Comparison of ENCODE assay signal across 1 cellular context in the genomic region with DNA sequence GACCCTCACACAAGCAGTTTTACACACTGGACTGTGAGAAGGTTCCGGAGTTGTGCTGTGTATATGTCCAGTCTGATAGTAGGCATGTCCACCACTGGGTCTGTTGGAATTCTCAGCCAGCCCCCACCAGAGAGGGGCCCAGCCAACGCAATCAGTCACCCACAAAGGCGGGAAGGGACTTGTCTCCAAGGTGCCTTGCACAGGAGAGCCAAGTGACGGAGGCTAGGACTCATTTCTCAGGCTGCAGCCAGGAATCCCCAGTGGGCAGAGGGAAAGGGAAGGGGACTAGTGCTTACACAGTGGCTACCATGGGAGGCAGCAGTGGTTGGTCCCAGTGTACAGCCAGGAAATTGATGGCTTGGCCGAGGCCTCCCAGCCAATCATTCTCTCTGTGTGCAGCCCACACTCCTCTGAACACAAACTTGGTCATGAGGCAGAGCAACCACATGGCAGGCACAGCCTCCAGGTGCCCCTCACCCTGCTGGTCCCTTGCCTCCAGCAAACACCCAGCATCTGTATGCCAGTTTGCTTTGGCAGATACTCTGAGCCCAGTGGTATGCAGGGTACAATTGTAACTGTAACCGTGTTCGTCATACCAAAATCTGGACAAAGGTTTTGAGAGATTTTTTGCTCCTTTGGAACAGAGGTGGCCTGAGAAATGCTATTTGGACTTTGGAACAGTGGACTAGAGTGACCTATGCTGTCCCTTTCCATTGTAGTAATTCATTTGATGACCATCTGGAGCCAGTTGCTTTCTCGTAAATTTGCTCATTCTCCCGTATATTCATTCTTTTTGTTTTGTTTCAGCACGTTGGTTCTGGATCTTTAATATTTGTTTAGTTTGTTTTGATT.
A peak's percentile ranks its signal among the peaks of the same experiment; 100 is the strongest.
TF ChIP-seq lines count a peak whose summit lies in the region.

No MANE protein-coding gene starts in this region.

TF ChIP-seq in HepG2, 621 proteins besides CTCF, POLR2A, EP300 and RAD21 (continued from another document and continues in another):
- TF ChIP-seq, protein P1, sequence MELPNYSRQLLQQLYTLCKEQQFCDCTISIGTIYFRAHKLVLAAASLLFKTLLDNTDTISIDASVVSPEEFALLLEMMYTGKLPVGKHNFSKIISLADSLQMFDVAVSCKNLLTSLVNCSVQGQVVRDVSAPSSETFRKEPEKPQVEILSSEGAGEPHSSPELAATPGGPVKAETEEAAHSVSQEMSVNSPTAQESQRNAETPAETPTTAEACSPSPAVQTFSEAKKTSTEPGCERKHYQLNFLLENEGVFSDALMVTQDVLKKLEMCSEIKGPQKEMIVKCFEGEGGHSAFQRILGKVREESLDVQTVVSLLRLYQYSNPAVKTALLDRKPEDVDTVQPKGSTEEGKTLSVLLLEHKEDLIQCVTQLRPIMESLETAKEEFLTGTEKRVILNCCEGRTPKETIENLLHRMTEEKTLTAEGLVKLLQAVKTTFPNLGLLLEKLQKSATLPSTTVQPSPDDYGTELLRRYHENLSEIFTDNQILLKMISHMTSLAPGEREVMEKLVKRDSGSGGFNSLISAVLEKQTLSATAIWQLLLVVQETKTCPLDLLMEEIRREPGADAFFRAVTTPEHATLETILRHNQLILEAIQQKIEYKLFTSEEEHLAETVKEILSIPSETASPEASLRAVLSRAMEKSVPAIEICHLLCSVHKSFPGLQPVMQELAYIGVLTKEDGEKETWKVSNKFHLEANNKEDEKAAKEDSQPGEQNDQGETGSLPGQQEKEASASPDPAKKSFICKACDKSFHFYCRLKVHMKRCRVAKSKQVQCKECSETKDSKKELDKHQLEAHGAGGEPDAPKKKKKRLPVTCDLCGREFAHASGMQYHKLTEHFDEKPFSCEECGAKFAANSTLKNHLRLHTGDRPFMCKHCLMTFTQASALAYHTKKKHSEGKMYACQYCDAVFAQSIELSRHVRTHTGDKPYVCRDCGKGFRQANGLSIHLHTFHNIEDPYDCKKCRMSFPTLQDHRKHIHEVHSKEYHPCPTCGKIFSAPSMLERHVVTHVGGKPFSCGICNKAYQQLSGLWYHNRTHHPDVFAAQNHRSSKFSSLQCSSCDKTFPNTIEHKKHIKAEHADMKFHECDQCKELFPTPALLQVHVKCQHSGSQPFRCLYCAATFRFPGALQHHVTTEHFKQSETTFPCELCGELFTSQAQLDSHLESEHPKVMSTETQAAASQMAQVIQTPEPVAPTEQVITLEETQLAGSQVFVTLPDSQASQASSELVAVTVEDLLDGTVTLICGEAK (IDR thresholded peaks at IDR 0.05), result no peak
- TF ChIP-seq, protein P1 (CRISPR knock-in tag; IDR thresholded peaks at IDR 0.05), result peak; percentile 47; the same call in 1 of the 2 replicates
- peak; percentile 55 for TF ChIP-seq ZKSCAN8 (CRISPR knock-in tag; IDR thresholded peaks at IDR 0.05; ENCODE audit: borderline replicate concordance)
- no peak for TF ChIP-seq U2AF1 (optimal IDR thresholded peaks at IDR 0.05; ENCODE audit: low read depth, low read length)
- TF ChIP-seq ZNF839 (CRISPR knock-in tag; IDR thresholded peaks at IDR 0.05; ENCODE audit: borderline replicate concordance), result no peak
- TF ChIP-seq U2AF2 (IDR thresholded peaks at IDR 0.05; ENCODE audit: low read depth, low read length), result no peak
- TF ChIP-seq, protein P2, sequence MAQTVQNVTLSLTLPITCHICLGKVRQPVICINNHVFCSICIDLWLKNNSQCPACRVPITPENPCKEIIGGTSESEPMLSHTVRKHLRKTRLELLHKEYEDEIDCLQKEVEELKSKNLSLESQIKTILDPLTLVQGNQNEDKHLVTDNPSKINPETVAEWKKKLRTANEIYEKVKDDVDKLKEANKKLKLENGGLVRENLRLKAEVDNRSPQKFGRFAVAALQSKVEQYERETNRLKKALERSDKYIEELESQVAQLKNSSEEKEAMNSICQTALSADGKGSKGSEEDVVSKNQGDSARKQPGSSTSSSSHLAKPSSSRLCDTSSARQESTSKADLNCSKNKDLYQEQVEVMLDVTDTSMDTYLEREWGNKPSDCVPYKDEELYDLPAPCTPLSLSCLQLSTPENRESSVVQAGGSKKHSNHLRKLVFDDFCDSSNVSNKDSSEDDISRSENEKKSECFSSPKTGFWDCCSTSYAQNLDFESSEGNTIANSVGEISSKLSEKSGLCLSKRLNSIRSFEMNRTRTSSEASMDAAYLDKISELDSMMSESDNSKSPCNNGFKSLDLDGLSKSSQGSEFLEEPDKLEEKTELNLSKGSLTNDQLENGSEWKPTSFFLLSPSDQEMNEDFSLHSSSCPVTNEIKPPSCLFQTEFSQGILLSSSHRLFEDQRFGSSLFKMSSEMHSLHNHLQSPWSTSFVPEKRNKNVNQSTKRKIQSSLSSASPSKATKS (CRISPR knock-in tag; IDR thresholded peaks at IDR 0.05), result no peak
- TF ChIP-seq CEBPB (IDR thresholded peaks at IDR 0.05; ENCODE audit: borderline replicate concordance, low read depth, low read length), result no peak
- TF ChIP-seq XBP1 (CRISPR knock-in tag; IDR thresholded peaks at IDR 0.05), result no peak
- no peak for TF ChIP-seq ZBTB21 (CRISPR knock-in tag; IDR thresholded peaks at IDR 0.05)
- no peak for TF ChIP-seq ZKSCAN5 (CRISPR knock-in tag; IDR thresholded peaks at IDR 0.05)
- peak; percentile 88; the same call in 1 of the 2 replicates for TF ChIP-seq SP140L (CRISPR knock-in tag; IDR thresholded peaks at IDR 0.05; ENCODE audit: borderline replicate concordance)
- TF ChIP-seq ZBTB3 (CRISPR knock-in tag; IDR thresholded peaks at IDR 0.05; ENCODE audit: borderline replicate concordance, low read depth), result peak; percentile 75; the same call in 1 of the 2 replicates
- TF ChIP-seq MTA1 (CRISPR knock-in tag; IDR thresholded peaks at IDR 0.05; ENCODE audit: borderline replicate concordance), result peak; percentile 79; the same call in 1 of the 2 replicates
- no peak for TF ChIP-seq HDAC6 (IDR thresholded peaks at IDR 0.05; ENCODE audit: low read depth, low read length)
- TF ChIP-seq ZNF878 (CRISPR knock-in tag; IDR thresholded peaks at IDR 0.05), result 0 out of 2 replicates have a peak, but pooled peaks have one; percentile 63
- no peak; the same call in 1 of the 2 replicates for TF ChIP-seq ETV6 (CRISPR knock-in tag; conservative IDR thresholded peaks at IDR 0.05)
- TF ChIP-seq RFX5 (IDR thresholded peaks at IDR 0.05; ENCODE audit: low read depth, low read length), result 0 out of 2 replicates have a peak, but pooled peaks have one; percentile 27
- TF ChIP-seq, protein P3, sequence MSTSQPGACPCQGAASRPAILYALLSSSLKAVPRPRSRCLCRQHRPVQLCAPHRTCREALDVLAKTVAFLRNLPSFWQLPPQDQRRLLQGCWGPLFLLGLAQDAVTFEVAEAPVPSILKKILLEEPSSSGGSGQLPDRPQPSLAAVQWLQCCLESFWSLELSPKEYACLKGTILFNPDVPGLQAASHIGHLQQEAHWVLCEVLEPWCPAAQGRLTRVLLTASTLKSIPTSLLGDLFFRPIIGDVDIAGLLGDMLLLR (CRISPR knock-in tag; IDR thresholded peaks at IDR 0.05), result no peak
- peak; percentile 66 for TF ChIP-seq FOXO1 (CRISPR knock-in tag; IDR thresholded peaks at IDR 0.05)
- no peak for TF ChIP-seq ZNF570 (CRISPR knock-in tag; IDR thresholded peaks at IDR 0.05; ENCODE audit: borderline replicate concordance)
- TF ChIP-seq, protein P4, sequence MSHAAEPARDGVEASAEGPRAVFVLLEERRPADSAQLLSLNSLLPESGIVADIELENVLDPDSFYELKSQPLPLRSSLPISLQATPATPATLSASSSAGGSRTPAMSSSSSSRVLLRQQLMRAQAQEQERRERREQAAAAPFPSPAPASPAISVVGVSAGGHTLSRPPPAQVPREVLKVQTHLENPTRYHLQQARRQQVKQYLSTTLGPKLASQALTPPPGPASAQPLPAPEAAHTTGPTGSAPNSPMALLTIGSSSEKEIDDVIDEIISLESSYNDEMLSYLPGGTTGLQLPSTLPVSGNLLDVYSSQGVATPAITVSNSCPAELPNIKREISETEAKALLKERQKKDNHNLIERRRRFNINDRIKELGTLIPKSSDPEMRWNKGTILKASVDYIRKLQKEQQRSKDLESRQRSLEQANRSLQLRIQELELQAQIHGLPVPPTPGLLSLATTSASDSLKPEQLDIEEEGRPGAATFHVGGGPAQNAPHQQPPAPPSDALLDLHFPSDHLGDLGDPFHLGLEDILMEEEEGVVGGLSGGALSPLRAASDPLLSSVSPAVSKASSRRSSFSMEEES (CRISPR knock-in tag; IDR thresholded peaks at IDR 0.05), result peak; percentile 95
- peak; percentile 80; the same call in 1 of the 2 replicates for TF ChIP-seq ZNF3 (CRISPR knock-in tag; IDR thresholded peaks at IDR 0.05)
- peak; percentile 81 for TF ChIP-seq HMG20A (CRISPR knock-in tag; IDR thresholded peaks at IDR 0.05; ENCODE audit: borderline replicate concordance)
- no peak for TF ChIP-seq ZNF556 (CRISPR knock-in tag; IDR thresholded peaks at IDR 0.05; ENCODE audit: borderline replicate concordance)
- TF ChIP-seq NR2F6 (IDR thresholded peaks at IDR 0.05), result peak; percentile 82
- TF ChIP-seq NR2F6 (CRISPR knock-in tag; IDR thresholded peaks at IDR 0.05), result peak; percentile 72
- peak; percentile 63; the same call in 1 of the 2 replicates for TF ChIP-seq KDM5A (IDR thresholded peaks at IDR 0.05; ENCODE audit: borderline replicate concordance, low read length)
- 0 out of 2 replicates have a peak, but pooled peaks have one; percentile 75 for TF ChIP-seq ZNF557 (CRISPR knock-in tag; IDR thresholded peaks at IDR 0.05)
- peak; percentile 68; the same call in 1 of the 2 replicates for TF ChIP-seq ZNF772 (CRISPR knock-in tag; IDR thresholded peaks at IDR 0.05)
- TF ChIP-seq, protein P5, sequence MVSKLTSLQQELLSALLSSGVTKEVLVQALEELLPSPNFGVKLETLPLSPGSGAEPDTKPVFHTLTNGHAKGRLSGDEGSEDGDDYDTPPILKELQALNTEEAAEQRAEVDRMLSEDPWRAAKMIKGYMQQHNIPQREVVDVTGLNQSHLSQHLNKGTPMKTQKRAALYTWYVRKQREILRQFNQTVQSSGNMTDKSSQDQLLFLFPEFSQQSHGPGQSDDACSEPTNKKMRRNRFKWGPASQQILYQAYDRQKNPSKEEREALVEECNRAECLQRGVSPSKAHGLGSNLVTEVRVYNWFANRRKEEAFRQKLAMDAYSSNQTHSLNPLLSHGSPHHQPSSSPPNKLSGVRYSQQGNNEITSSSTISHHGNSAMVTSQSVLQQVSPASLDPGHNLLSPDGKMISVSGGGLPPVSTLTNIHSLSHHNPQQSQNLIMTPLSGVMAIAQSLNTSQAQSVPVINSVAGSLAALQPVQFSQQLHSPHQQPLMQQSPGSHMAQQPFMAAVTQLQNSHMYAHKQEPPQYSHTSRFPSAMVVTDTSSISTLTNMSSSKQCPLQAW (CRISPR knock-in tag; IDR thresholded peaks at IDR 0.05), result peak; percentile 86
- TF ChIP-seq, protein P6, sequence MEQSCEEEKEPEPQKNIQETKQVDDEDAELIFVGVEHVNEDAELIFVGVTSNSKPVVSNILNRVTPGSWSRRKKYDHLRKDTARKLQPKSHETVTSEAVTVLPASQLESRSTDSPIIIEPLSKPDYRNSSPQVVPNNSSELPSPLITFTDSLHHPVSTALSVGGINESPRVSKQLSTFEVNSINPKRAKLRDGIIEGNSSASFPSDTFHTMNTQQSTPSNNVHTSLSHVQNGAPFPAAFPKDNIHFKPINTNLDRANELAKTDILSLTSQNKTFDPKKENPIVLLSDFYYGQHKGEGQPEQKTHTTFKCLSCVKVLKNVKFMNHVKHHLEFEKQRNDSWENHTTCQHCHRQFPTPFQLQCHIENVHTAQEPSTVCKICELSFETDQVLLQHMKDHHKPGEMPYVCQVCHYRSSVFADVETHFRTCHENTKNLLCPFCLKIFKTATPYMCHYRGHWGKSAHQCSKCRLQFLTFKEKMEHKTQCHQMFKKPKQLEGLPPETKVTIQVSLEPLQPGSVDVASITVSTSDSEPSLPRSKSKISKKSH (CRISPR knock-in tag; IDR thresholded peaks at IDR 0.05; ENCODE audit: borderline replicate concordance), result peak; percentile 85; the same call in 1 of the 2 replicates
- TF ChIP-seq, protein P7, sequence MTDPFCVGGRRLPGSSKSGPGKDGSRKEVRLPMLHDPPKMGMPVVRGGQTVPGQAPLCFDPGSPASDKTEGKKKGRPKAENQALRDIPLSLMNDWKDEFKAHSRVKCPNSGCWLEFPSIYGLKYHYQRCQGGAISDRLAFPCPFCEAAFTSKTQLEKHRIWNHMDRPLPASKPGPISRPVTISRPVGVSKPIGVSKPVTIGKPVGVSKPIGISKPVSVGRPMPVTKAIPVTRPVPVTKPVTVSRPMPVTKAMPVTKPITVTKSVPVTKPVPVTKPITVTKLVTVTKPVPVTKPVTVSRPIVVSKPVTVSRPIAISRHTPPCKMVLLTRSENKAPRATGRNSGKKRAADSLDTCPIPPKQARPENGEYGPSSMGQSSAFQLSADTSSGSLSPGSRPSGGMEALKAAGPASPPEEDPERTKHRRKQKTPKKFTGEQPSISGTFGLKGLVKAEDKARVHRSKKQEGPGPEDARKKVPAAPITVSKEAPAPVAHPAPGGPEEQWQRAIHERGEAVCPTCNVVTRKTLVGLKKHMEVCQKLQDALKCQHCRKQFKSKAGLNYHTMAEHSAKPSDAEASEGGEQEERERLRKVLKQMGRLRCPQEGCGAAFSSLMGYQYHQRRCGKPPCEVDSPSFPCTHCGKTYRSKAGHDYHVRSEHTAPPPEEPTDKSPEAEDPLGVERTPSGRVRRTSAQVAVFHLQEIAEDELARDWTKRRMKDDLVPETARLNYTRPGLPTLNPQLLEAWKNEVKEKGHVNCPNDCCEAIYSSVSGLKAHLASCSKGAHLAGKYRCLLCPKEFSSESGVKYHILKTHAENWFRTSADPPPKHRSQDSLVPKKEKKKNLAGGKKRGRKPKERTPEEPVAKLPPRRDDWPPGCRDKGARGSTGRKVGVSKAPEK (CRISPR knock-in tag; IDR thresholded peaks at IDR 0.05; ENCODE audit: borderline replicate concordance), result no peak
- TF ChIP-seq KDM2A (CRISPR knock-in tag; IDR thresholded peaks at IDR 0.05; ENCODE audit: borderline replicate concordance, low read depth), result peak; percentile 80
